ENCODE assay signal across 1 cellular context in genomic region chr10:11175823-11176243, GRCh38.
TF ChIP-seq lines count a peak whose summit lies in the region.

No MANE protein-coding gene starts in this region.

TF ChIP-seq in GM12878, 131 proteins besides CTCF, POLR2A, EP300 and RAD21 (continued from another document and continues in another):
- TF ChIP-seq, protein P1, sequence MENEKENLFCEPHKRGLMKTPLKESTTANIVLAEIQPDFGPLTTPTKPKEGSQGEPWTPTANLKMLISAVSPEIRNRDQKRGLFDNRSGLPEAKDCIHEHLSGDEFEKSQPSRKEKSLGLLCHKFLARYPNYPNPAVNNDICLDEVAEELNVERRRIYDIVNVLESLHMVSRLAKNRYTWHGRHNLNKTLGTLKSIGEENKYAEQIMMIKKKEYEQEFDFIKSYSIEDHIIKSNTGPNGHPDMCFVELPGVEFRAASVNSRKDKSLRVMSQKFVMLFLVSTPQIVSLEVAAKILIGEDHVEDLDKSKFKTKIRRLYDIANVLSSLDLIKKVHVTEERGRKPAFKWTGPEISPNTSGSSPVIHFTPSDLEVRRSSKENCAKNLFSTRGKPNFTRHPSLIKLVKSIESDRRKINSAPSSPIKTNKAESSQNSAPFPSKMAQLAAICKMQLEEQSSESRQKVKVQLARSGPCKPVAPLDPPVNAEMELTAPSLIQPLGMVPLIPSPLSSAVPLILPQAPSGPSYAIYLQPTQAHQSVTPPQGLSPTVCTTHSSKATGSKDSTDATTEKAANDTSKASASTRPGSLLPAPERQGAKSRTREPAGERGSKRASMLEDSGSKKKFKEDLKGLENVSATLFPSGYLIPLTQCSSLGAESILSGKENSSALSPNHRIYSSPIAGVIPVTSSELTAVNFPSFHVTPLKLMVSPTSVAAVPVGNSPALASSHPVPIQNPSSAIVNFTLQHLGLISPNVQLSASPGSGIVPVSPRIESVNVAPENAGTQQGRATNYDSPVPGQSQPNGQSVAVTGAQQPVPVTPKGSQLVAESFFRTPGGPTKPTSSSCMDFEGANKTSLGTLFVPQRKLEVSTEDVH (IDR thresholded peaks at IDR 0.05; ENCODE audit: low read depth, partially characterized antibody) = no peak
- TF ChIP-seq MYB (IDR thresholded peaks at IDR 0.05; ENCODE audit: borderline replicate concordance, low read depth, low read length) (peak; percentile 85), SUZ12 (IDR thresholded peaks at IDR 0.05; ENCODE audit: unreplicated experiment) (no peak), HDAC6 (IDR thresholded peaks at IDR 0.05; ENCODE audit: unreplicated experiment) (no peak), BACH1 (IDR thresholded peaks at IDR 0.05; ENCODE audit: borderline replicate concordance) (peak; percentile 70; the same call in 1 of the 2 replicates), YY1 (IDR thresholded peaks at IDR 0.05; ENCODE audit: low read depth, low read length) (no peak; the same call in 1 of the 2 replicates), IRF4 (IDR thresholded peaks at IDR 0.05; ENCODE audit: low read depth, low read length) (peak; percentile 80; the same call in 1 of the 2 replicates), CHD4 (IDR thresholded peaks at IDR 0.05) (no peak), ZNF274 (IDR thresholded peaks at IDR 0.05; ENCODE audit: insufficient read depth, insufficient read length) (no peak), BRCA1 (IDR thresholded peaks at IDR 0.05; ENCODE audit: low read depth, low read length) (no peak), IKZF2 (IDR thresholded peaks at IDR 0.05) (peak; percentile 92 to 93), BCL3 (IDR thresholded peaks at IDR 0.05; ENCODE audit: borderline replicate concordance, insufficient read depth, low read depth, low read length, poor library complexity, severe bottlenecking) (no peak), POU2F2 (IDR thresholded peaks at IDR 0.05; ENCODE audit: borderline replicate concordance, low read depth, low read length) (peak; percentile 93; the same call in 2 of the 3 replicates), SREBF2 (IDR thresholded peaks at IDR 0.05; ENCODE audit: low read length) (no peak), CREM (IDR thresholded peaks at IDR 0.05; ENCODE audit: low read depth) (peak; percentile 78), MTA2 (IDR thresholded peaks at IDR 0.05; ENCODE audit: low read depth) (peak; percentile 69), RELB (IDR thresholded peaks at IDR 0.05; ENCODE audit: low read depth) (peak; percentile 93), LARP7 (IDR thresholded peaks at IDR 0.05) (no peak), SMAD1 (IDR thresholded peaks at IDR 0.05; ENCODE audit: low read depth, partially characterized antibody) (peak; percentile 66), FOXM1 (IDR thresholded peaks at IDR 0.05; ENCODE audit: low read depth, low read length) (no peak), ZSCAN29 (IDR thresholded peaks at IDR 0.05) (no peak), GABPA (IDR thresholded peaks at IDR 0.05; ENCODE audit: low read depth) (no peak), TBL1XR1 (IDR thresholded peaks at IDR 0.05; ENCODE audit: low read depth, low read length) (peak; percentile 43; the same call in 1 of the 2 replicates), TCF7 (IDR thresholded peaks at IDR 0.05; ENCODE audit: borderline replicate concordance) (0 out of 2 replicates have a peak, but pooled peaks have one; percentile 10), TCF3 (IDR thresholded peaks at IDR 0.05; ENCODE audit: borderline replicate concordance, insufficient read depth, low read depth, low read length) (no peak), ZZZ3 (IDR thresholded peaks at IDR 0.05; ENCODE audit: control insufficient read depth, insufficient read length, low read depth) (no peak), EZH2 (IDR thresholded peaks at IDR 0.05; ENCODE audit: borderline replicate concordance, control insufficient read depth, low read depth, low read length) (no peak), SKIL (IDR thresholded peaks at IDR 0.05; ENCODE audit: low read depth, poor library complexity, severe bottlenecking) (peak; percentile 38), NBN (IDR thresholded peaks at IDR 0.05) (peak; percentile 27; the same call in 1 of the 2 replicates), PAX8 (IDR thresholded peaks at IDR 0.05) (no peak), RCOR1 (conservative IDR thresholded peaks at IDR 0.05; ENCODE audit: low read depth, low read length) (no peak), NR2F1 (conservative IDR thresholded peaks at IDR 0.05) (no peak), EED (IDR thresholded peaks at IDR 0.05; ENCODE audit: low read depth) (peak; percentile 89), BCL11A (IDR thresholded peaks at IDR 0.05; ENCODE audit: low read depth, low read length) (peak; percentile 55; the same call in 1 of the 2 replicates), SMC3 (IDR thresholded peaks at IDR 0.05; ENCODE audit: borderline replicate concordance, low read length) (peak; percentile 17; the same call in 1 of the 2 replicates), CHD2 (IDR thresholded peaks at IDR 0.05; ENCODE audit: borderline replicate concordance, low read depth, low read length) (peak; percentile 81; the same call in 1 of the 2 replicates), SMARCA5 (IDR thresholded peaks at IDR 0.05) (no peak), SP1 (IDR thresholded peaks at IDR 0.05; ENCODE audit: low read depth, low read length) (peak; percentile 21), HSF1 (IDR thresholded peaks at IDR 0.05; ENCODE audit: low read depth, low read length) (no peak)
- TF ChIP-seq, protein P2, sequence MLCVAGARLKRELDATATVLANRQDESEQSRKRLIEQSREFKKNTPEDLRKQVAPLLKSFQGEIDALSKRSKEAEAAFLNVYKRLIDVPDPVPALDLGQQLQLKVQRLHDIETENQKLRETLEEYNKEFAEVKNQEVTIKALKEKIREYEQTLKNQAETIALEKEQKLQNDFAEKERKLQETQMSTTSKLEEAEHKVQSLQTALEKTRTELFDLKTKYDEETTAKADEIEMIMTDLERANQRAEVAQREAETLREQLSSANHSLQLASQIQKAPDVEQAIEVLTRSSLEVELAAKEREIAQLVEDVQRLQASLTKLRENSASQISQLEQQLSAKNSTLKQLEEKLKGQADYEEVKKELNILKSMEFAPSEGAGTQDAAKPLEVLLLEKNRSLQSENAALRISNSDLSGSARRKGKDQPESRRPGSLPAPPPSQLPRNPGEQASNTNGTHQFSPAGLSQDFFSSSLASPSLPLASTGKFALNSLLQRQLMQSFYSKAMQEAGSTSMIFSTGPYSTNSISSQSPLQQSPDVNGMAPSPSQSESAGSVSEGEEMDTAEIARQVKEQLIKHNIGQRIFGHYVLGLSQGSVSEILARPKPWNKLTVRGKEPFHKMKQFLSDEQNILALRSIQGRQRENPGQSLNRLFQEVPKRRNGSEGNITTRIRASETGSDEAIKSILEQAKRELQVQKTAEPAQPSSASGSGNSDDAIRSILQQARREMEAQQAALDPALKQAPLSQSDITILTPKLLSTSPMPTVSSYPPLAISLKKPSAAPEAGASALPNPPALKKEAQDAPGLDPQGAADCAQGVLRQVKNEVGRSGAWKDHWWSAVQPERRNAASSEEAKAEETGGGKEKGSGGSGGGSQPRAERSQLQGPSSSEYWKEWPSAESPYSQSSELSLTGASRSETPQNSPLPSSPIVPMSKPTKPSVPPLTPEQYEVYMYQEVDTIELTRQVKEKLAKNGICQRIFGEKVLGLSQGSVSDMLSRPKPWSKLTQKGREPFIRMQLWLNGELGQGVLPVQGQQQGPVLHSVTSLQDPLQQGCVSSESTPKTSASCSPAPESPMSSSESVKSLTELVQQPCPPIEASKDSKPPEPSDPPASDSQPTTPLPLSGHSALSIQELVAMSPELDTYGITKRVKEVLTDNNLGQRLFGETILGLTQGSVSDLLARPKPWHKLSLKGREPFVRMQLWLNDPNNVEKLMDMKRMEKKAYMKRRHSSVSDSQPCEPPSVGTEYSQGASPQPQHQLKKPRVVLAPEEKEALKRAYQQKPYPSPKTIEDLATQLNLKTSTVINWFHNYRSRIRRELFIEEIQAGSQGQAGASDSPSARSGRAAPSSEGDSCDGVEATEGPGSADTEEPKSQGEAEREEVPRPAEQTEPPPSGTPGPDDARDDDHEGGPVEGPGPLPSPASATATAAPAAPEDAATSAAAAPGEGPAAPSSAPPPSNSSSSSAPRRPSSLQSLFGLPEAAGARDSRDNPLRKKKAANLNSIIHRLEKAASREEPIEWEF (IDR thresholded peaks at IDR 0.05; ENCODE audit: insufficient replicate concordance, low read depth, low read length) = no peak
- TF ChIP-seq, protein P3, sequence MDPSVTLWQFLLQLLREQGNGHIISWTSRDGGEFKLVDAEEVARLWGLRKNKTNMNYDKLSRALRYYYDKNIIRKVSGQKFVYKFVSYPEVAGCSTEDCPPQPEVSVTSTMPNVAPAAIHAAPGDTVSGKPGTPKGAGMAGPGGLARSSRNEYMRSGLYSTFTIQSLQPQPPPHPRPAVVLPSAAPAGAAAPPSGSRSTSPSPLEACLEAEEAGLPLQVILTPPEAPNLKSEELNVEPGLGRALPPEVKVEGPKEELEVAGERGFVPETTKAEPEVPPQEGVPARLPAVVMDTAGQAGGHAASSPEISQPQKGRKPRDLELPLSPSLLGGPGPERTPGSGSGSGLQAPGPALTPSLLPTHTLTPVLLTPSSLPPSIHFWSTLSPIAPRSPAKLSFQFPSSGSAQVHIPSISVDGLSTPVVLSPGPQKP (IDR thresholded peaks at IDR 0.05; ENCODE audit: low read depth, low read length) = no peak
- TF ChIP-seq, protein P4, sequence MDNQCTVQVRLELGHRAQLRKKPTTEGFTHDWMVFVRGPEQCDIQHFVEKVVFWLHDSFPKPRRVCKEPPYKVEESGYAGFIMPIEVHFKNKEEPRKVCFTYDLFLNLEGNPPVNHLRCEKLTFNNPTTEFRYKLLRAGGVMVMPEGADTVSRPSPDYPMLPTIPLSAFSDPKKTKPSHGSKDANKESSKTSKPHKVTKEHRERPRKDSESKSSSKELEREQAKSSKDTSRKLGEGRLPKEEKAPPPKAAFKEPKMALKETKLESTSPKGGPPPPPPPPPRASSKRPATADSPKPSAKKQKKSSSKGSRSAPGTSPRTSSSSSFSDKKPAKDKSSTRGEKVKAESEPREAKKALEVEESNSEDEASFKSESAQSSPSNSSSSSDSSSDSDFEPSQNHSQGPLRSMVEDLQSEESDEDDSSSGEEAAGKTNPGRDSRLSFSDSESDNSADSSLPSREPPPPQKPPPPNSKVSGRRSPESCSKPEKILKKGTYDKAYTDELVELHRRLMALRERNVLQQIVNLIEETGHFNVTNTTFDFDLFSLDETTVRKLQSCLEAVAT (IDR thresholded peaks at IDR 0.05) = no peak; the same call in 1 of the 2 replicates
